In genomic region chr9:124590886-124591641, GRCh38 we compare ENCODE assay signal across 22 cellular contexts.
DNase-seq lines count a peak whose midpoint lies in the region; ATAC-seq and TF ChIP-seq lines count a peak whose summit lies in the region.
"Had no signal": no experiment of that assay in that cellular context is flagged by ENCODE, and none has a peak within 500 bp of the region (broad histone marks: within the 10 kb centered on the region; RNA-seq: fewer than 3 reads in every experiment).

No MANE protein-coding gene starts in this region.

- H2AFZ ChIP-seq in neural progenitor cell (replicated peaks), result no peak overlapping the region

- no peak overlapping the region for H3K9ac ChIP-seq in neural progenitor cell

- no peak overlapping the region for H3K27ac ChIP-seq in HEK293 (ENCODE audit: extremely low read depth, low read depth, low read length)
- peak overlapping the region; percentile 95 for H3K27ac ChIP-seq in neural progenitor cell
- H3K27ac ChIP-seq: breast epithelium, heart left ventricle, prostate gland had no signal

- H3K4me3 ChIP-seq in HEK293 (ENCODE audit: low read depth, low read length) (no peak overlapping the region), epithelial cell of esophagus (ENCODE audit: low read length) (no peak overlapping the region), neural progenitor cell (peak overlapping the region; percentile 1)
- H3K4me3 ChIP-seq: breast epithelium, GM12878, heart left ventricle, prostate gland had no signal

- peak overlapping the region; percentile 79 for H3K27ac Mint-ChIP-seq in neural progenitor cell
- H3K27ac Mint-ChIP-seq: activated T-helper 1 cell treated with anti-CD3 and anti-CD28 coated beads, Interleukin-12 subunit alpha, Interleukin-12 subunit beta, Interleukin-2, Interleukin-4 antibody, amounts not matched to agents 30 ng/mL and 10 ng/mL and 1 ng/mL, durations not matched to agents 14 hours and 24 hours and 36 hours; T-helper 2 cell treated with Interferon-gamma antibody and Interleukin-4, amounts not matched to agents 5 μg/mL and 100 μg/mL, for 36 hours had no signal

- H3K4me1 Mint-ChIP-seq in neural progenitor cell, result peaks cover 62% of the 10 kb centered on the region

- H3K4me1 ChIP-seq in HEK293 (ENCODE audit: control insufficient read depth, insufficient read depth, low read length) (peaks cover 15% of the 10 kb centered on the region), neural progenitor cell (peaks cover 59% of the 10 kb centered on the region)
- H3K4me1 ChIP-seq: prostate gland had no signal

- H3K36me3 Mint-ChIP-seq in neural progenitor cell, result peaks cover 20% of the 10 kb centered on the region
- H3K36me3 Mint-ChIP-seq: naive thymus-derived CD8-positive, alpha-beta T cell had no signal

- H3K36me3 ChIP-seq in HEK293 (ENCODE audit: control insufficient read depth in 2 of 2, insufficient read depth in 1 of 2, low read length in 2 of 2) (no peaks in the 10 kb centered on the region), neural progenitor cell (no peaks in the 10 kb centered on the region)
- H3K36me3 ChIP-seq: breast epithelium, heart left ventricle, prostate gland had no signal

- no peaks in the 10 kb centered on the region for H3K27me3 Mint-ChIP-seq in neural progenitor cell (ENCODE audit: insufficient read depth, low read depth)

- peaks cover 47% of the 10 kb centered on the region for H3F3A ChIP-seq in neural progenitor cell (ENCODE audit: low read depth)

- no peak for TF ChIP-seq CTCF in HEK293 (tag by site-specific recombination; IDR thresholded peaks at IDR 0.05)
- TF ChIP-seq CTCF in epithelial cell of esophagus (IDR thresholded peaks at IDR 0.05; ENCODE audit: insufficient read depth, low read depth, low read length, missing control alignments), result no peak
- TF ChIP-seq CTCF in neural progenitor cell (IDR thresholded peaks at IDR 0.05), result no peak

- H3K9me3 ChIP-seq in HEK293 (ENCODE audit: control insufficient read depth, insufficient read depth, low read depth, low read length), result no peaks in the 10 kb centered on the region
- no peaks in the 10 kb centered on the region for H3K9me3 ChIP-seq in neural progenitor cell (ENCODE audit: low read depth)
- H3K9me3 ChIP-seq: breast epithelium, heart left ventricle, prostate gland had no signal

- no peaks in the 10 kb centered on the region for H3K27me3 ChIP-seq in neural progenitor cell
- H3K27me3 ChIP-seq: breast epithelium, heart left ventricle had no signal

- H3K4me3 Mint-ChIP-seq in neural progenitor cell, result peak overlapping the region; percentile 89
- H3K4me3 Mint-ChIP-seq: activated T-helper 1 cell treated with anti-CD3 and anti-CD28 coated beads, Interleukin-12 subunit alpha, Interleukin-12 subunit beta, Interleukin-2, Interleukin-4 antibody, amounts not matched to agents 30 ng/mL and 10 ng/mL and 1 ng/mL, durations not matched to agents 14 hours and 24 hours and 36 hours; naive thymus-derived CD8-positive, alpha-beta T cell; T-helper 2 cell treated with Interferon-gamma antibody and Interleukin-4, amounts not matched to agents 5 μg/mL and 100 μg/mL, for 36 hours had no signal

- DNase-seq in NCI-H446 (lab: John Stamatoyannopoulos, UW) (peak; percentile 5 to 54), epithelial cell of esophagus (ENCODE audit: low read depth) (peak; percentile 67), neural progenitor cell (ENCODE audit: low spot score) (no peak), RKO (ENCODE audit: low spot score) (no peak), D341Med (ENCODE audit: low spot score) (no peak), T-helper 9 cell (no peak)
- DNase-seq: COR-L47; heart left ventricle; mammary epithelial cell; MM.1S; naive thymus-derived CD8-positive, alpha-beta T cell; NCI-H1930; NCI-H526 treated with DMSO at 0.1 percent for 48 hours; OCI-M1; stimulated activated CD8-positive, alpha-beta memory T cell treated with anti-CD3 and anti-CD28 coated beads, Interleukin-4, amount 100 ng/mL, for 48 hours had no signal

- peaks cover 19% of the 10 kb centered on the region for H4K20me1 ChIP-seq in neural progenitor cell (ENCODE audit: low read depth)

- peaks cover 15% of the 10 kb centered on the region for H3K9me3 Mint-ChIP-seq in neural progenitor cell
- H3K9me3 Mint-ChIP-seq: activated T-helper 1 cell treated with anti-CD3 and anti-CD28 coated beads, Interleukin-12 subunit alpha, Interleukin-12 subunit beta, Interleukin-2, Interleukin-4 antibody, amounts not matched to agents 30 ng/mL and 10 ng/mL and 1 ng/mL, durations not matched to agents 14 hours and 24 hours and 36 hours; naive thymus-derived CD8-positive, alpha-beta T cell; T-helper 2 cell treated with Interferon-gamma antibody and Interleukin-4, amounts not matched to agents 5 μg/mL and 100 μg/mL, for 36 hours had no signal

- ATAC-seq in HG03469 (IDR thresholded peaks at IDR 0.05; ENCODE audit: unreplicated experiment), result no peak
- ATAC-seq: GM12878; heart left ventricle; naive thymus-derived CD8-positive, alpha-beta T cell had no signal

- POLR2A ChIA-PET in HEK293 (lab: Yijun Ruan, JAX), result no interaction called here

- H3K79me2 ChIP-seq in neural progenitor cell (ENCODE audit: low read depth), result peaks cover 94% of the 10 kb centered on the region

- H3K4me2 ChIP-seq in neural progenitor cell, result peak overlapping the region; percentile 90

- CTCF ChIA-PET in HEK293 (lab: Yijun Ruan, JAX), result interaction anchor here (0.7 to 1.7 kb wide), 4 partner anchors 16 to 108 kb away, joined by 3 to 6 read pairs (median 4); no protein-coding TSS in a partner anchor

TF ChIP-seq in HEK293, 187 proteins besides CTCF, POLR2A, EP300 and RAD21:
- TF ChIP-seq PRDM6 (tag by site-specific recombination; IDR thresholded peaks at IDR 0.05) (peak; percentile 70), HIC1 (tag by site-specific recombination; IDR thresholded peaks at IDR 0.05) (no peak)

Comparison
In these comparisons a context has a peak if more than half of its experiments do, and no peak if none do; other contexts are left out.
1. DNase-seq: peak in NCI-H446 (2 of 2) and epithelial cell of esophagus (single experiment); none in neural progenitor cell (single experiment), RKO (single experiment), D341Med (single experiment) and T-helper 9 cell (single experiment).